In the genomic region with DNA sequence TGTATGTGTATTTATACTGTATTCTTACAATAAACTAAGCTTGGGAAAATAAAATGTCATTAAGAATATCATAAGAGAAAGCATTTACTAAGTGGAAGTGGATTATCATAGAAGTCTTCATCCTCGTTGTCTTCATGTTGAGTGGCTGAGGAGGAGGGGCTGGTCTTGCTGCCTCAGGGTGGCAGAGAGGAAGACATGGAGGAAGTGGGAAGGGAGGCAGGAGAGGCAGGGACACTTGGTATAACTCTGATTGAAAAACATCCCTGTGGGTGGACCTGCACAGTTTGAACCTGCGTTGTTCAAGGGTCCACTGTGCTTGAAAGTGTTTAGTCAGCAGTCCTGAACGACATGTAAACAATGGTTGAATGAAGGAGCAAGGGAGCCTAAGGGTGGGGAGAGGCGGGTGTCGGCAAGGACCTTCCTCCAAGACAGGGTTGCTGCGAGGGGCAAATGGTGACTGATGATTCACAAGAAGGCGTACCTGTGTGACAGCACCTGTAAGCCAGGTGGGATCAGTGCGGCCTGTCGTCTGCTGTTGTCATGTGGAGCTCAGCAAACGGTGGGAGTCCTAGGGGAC, we compare ENCODE assay signal across 1 cellular context.
TF ChIP-seq lines count a peak whose summit lies in the region.

No MANE protein-coding gene starts in this region.

TF ChIP-seq in GM23338, 12 proteins besides CTCF, POLR2A, EP300 and RAD21 (continued from another document):
- TF ChIP-seq, protein P1, sequence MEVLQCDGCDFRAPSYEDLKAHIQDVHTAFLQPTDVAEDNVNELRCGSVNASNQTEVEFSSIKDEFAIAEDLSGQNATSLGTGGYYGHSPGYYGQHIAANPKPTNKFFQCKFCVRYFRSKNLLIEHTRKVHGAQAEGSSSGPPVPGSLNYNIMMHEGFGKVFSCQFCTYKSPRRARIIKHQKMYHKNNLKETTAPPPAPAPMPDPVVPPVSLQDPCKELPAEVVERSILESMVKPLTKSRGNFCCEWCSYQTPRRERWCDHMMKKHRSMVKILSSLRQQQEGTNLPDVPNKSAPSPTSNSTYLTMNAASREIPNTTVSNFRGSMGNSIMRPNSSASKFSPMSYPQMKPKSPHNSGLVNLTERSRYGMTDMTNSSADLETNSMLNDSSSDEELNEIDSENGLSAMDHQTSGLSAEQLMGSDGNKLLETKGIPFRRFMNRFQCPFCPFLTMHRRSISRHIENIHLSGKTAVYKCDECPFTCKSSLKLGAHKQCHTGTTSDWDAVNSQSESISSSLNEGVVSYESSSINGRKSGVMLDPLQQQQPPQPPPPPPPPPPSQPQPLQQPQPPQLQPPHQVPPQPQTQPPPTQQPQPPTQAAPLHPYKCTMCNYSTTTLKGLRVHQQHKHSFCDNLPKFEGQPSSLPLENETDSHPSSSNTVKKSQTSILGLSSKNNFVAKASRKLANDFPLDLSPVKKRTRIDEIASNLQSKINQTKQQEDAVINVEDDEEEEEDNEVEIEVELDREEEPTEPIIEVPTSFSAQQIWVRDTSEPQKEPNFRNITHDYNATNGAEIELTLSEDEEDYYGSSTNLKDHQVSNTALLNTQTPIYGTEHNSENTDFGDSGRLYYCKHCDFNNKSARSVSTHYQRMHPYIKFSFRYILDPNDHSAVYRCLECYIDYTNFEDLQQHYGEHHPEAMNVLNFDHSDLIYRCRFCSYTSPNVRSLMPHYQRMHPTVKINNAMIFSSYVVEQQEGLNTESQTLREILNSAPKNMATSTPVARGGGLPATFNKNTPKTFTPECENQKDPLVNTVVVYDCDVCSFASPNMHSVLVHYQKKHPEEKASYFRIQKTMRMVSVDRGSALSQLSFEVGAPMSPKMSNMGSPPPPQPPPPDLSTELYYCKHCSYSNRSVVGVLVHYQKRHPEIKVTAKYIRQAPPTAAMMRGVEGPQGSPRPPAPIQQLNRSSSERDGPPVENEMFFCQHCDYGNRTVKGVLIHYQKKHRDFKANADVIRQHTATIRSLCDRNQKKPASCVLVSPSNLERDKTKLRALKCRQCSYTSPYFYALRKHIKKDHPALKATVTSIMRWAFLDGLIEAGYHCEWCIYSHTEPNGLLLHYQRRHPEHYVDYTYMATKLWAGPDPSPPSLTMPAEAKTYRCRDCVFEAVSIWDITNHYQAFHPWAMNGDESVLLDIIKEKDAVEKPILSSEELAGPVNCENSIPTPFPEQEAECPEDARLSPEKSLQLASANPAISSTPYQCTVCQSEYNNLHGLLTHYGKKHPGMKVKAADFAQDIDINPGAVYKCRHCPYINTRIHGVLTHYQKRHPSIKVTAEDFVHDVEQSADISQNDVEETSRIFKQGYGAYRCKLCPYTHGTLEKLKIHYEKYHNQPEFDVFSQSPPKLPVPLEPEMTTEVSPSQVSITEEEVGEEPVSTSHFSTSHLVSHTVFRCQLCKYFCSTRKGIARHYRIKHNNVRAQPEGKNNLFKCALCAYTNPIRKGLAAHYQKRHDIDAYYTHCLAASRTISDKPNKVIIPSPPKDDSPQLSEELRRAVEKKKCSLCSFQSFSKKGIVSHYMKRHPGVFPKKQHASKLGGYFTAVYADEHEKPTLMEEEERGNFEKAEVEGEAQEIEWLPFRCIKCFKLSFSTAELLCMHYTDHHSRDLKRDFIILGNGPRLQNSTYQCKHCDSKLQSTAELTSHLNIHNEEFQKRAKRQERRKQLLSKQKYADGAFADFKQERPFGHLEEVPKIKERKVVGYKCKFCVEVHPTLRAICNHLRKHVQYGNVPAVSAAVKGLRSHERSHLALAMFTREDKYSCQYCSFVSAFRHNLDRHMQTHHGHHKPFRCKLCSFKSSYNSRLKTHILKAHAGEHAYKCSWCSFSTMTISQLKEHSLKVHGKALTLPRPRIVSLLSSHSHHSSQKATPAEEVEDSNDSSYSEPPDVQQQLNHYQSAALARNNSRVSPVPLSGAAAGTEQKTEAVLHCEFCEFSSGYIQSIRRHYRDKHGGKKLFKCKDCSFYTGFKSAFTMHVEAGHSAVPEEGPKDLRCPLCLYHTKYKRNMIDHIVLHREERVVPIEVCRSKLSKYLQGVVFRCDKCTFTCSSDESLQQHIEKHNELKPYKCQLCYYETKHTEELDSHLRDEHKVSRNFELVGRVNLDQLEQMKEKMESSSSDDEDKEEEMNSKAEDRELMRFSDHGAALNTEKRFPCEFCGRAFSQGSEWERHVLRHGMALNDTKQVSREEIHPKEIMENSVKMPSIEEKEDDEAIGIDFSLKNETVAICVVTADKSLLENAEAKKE (CRISPR knock-in tag; IDR thresholded peaks at IDR 0.05) = no peak
- TF ChIP-seq JUNB (IDR thresholded peaks at IDR 0.05; ENCODE audit: unreplicated experiment) = no peak
- TF ChIP-seq, protein P2, sequence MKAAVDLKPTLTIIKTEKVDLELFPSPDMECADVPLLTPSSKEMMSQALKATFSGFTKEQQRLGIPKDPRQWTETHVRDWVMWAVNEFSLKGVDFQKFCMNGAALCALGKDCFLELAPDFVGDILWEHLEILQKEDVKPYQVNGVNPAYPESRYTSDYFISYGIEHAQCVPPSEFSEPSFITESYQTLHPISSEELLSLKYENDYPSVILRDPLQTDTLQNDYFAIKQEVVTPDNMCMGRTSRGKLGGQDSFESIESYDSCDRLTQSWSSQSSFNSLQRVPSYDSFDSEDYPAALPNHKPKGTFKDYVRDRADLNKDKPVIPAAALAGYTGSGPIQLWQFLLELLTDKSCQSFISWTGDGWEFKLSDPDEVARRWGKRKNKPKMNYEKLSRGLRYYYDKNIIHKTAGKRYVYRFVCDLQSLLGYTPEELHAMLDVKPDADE (IDR thresholded peaks at IDR 0.05) = no peak
- no peak for TF ChIP-seq STAT1 (IDR thresholded peaks at IDR 0.05; ENCODE audit: unreplicated experiment)
- TF ChIP-seq, protein P3, sequence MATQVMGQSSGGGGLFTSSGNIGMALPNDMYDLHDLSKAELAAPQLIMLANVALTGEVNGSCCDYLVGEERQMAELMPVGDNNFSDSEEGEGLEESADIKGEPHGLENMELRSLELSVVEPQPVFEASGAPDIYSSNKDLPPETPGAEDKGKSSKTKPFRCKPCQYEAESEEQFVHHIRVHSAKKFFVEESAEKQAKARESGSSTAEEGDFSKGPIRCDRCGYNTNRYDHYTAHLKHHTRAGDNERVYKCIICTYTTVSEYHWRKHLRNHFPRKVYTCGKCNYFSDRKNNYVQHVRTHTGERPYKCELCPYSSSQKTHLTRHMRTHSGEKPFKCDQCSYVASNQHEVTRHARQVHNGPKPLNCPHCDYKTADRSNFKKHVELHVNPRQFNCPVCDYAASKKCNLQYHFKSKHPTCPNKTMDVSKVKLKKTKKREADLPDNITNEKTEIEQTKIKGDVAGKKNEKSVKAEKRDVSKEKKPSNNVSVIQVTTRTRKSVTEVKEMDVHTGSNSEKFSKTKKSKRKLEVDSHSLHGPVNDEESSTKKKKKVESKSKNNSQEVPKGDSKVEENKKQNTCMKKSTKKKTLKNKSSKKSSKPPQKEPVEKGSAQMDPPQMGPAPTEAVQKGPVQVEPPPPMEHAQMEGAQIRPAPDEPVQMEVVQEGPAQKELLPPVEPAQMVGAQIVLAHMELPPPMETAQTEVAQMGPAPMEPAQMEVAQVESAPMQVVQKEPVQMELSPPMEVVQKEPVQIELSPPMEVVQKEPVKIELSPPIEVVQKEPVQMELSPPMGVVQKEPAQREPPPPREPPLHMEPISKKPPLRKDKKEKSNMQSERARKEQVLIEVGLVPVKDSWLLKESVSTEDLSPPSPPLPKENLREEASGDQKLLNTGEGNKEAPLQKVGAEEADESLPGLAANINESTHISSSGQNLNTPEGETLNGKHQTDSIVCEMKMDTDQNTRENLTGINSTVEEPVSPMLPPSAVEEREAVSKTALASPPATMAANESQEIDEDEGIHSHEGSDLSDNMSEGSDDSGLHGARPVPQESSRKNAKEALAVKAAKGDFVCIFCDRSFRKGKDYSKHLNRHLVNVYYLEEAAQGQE (IDR thresholded peaks at IDR 0.05; ENCODE audit: unreplicated experiment) = no peak
- TF ChIP-seq EZH2phosphoT487 (IDR thresholded peaks at IDR 0.05; ENCODE audit: unreplicated experiment) = no peak
